In the genomic region with DNA sequence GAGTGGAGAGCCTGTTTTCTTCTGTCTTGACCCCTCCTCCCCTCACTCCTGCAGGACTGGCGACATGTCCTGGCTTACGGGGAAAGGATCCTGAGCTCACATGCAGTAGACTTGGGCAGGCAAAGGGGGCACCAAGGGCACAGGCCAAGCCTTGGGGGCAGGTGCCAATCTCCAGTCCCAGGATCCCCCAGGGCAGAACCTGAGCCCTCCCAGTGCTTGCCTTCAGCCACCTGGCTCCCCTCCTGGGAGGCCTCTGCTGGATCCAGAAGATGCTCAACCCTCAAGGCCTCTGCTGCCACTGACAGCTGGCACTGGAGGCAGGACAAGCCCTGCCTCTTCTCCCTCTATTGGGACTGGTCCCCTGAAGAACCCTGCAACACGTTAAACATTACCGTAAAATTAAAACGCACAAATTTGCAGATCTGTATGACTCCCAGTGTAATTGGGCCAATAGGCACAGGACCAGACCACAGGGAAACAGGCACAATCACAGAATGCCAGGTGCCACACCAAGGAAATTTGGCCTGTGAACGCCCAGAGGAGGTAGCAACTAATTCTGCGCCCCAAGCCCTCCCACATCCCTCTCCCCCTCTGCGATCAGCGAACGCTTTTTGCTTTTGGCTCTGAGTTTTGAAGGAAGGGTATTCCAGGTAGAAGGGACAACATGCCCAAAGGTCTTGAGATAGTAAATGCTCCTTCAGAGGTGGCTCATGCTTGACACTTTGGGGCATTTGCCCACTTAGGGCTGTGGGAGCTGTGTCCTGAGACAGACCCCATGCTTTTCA, we compare ENCODE assay signal across 8 cellular contexts. TPM values are rescaled to one million over a fixed set of nuclear protein-coding genes. Genes with fewer than 3 reads are reported as not detected.
DNase-seq lines count a peak whose midpoint lies in the region; ATAC-seq and TF ChIP-seq lines count a peak whose summit lies in the region.

No MANE protein-coding gene starts in this region.

- H3K36me3 ChIP-seq in SJCRH30 (no peaks in the 10 kb centered on the region), esophagus squamous epithelium (peaks cover 0 to 26% (median 0%) of the 10 kb centered on the region in 3 donors), prostate gland (no peaks in the 10 kb centered on the region)

- DNase-seq in SJCRH30 = no peak
- no peak for DNase-seq in esophagus squamous epithelium (lab: John Stamatoyannopoulos, UW)
- DNase-seq in prostate gland (ENCODE audit: low spot score) = no peak
- DNase-seq in SW 1271 (lab: John Stamatoyannopoulos, UW) = no peak
- DNase-seq in NOMO-1 treated with DMSO at 0.1 percent for 48 hours (lab: John Stamatoyannopoulos, UW; ENCODE audit: unreplicated experiment) = no peak
- no peak for DNase-seq in NCI-H146 (lab: John Stamatoyannopoulos, UW)

- H3K4me1 ChIP-seq in SJCRH30 (peaks cover 3% of the 10 kb centered on the region; the same call in 1 of the 2 replicates), esophagus squamous epithelium (peaks cover 26 to 54% (median 27%) of the 10 kb centered on the region in 3 donors), prostate gland (replicated peaks) (peaks cover 13% of the 10 kb centered on the region)

- H3K4me3 ChIP-seq in GM08714 (ENCODE audit: low read length) = peak overlapping the region; percentile 77
- peak overlapping the region; percentile 79 for H3K4me3 ChIP-seq in SJCRH30
- H3K4me3 ChIP-seq in esophagus squamous epithelium = peak overlapping the region; percentile 57 to 91 (median 70)
- peak overlapping the region; percentile 75 to 89 for H3K4me3 ChIP-seq in prostate gland

- H3K27me3 ChIP-seq in SJCRH30 = no peaks in the 10 kb centered on the region
- no peaks in the 10 kb centered on the region for H3K27me3 ChIP-seq in esophagus squamous epithelium
- no peaks in the 10 kb centered on the region for H3K27me3 ChIP-seq in prostate gland (replicated peaks; ENCODE audit: insufficient read depth)

- 34 to 77% methylated on average over 8 to 10 of the region's 10 CpGs for WGBS in esophagus squamous epithelium, 2 donors
- 65% methylated on average over 10 of the region's 10 CpGs for WGBS in prostate gland

- intact Hi-C loops in esophagus squamous epithelium (cut with DNase I) (no loop called here), prostate gland (cut with DNase I) (loop anchor here (2.0 kb wide), 1 partner anchor 64 kb away; a partner anchor contains a TSS)

- ATAC-seq in HG02759 (IDR thresholded peaks at IDR 0.05; ENCODE audit: unreplicated experiment) = no peak

- H3K27ac ChIP-seq in SJCRH30 = peak overlapping the region; percentile 83
- peak overlapping the region; percentile 83 to 96 (median 90) for H3K27ac ChIP-seq in esophagus squamous epithelium
- H3K27ac ChIP-seq in prostate gland = peak overlapping the region; percentile 86 to 88

- TF ChIP-seq CTCF in esophagus squamous epithelium (IDR thresholded peaks at IDR 0.05) (no peak), prostate gland (IDR thresholded peaks at IDR 0.05) (no peak)

- H3K9me3 ChIP-seq in SJCRH30 (replicated peaks) = 0 out of 2 replicates have a peak, but pooled peaks cover 3% of the 10 kb centered on the region
- H3K9me3 ChIP-seq in esophagus squamous epithelium = no peaks in the 10 kb centered on the region
- H3K9me3 ChIP-seq in prostate gland = no peaks in the 10 kb centered on the region

- no peak for TF ChIP-seq POLR2A in esophagus squamous epithelium (IDR thresholded peaks at IDR 0.05)
- no peak for TF ChIP-seq POLR2A in prostate gland (IDR thresholded peaks at IDR 0.05)

RNA-seq across cellular contexts. Expression of a gene that starts 1.0 kb away (rescaled TPM):
- 24.5 and 39.9 TPM in 2 replicates for total RNA-seq in SJCRH30 (2014; rRNA removed; shearing (Covaris generic))
- 10 to 100 TPM; 15.3 to 44.4 (median 25.5) TPM for total RNA-seq in esophagus squamous epithelium
- total RNA-seq in prostate gland = 10 to 100 TPM; 41.5 to 48.9 TPM

RNA-seq across cellular contexts. Expression of a gene that starts 14.1 kb away (rescaled TPM):
- total RNA-seq in SJCRH30 (2014; rRNA removed; shearing (Covaris generic)) = 0.20 TPM in 1 of 2 replicates, not detected in the other
- 1 to 10 TPM in 2 of 4 donors, under 1 TPM in 2; 0.30 to 1.9 (median 0.94) TPM for total RNA-seq in esophagus squamous epithelium
- 1 to 10 TPM; 1.4 to 1.8 TPM for total RNA-seq in prostate gland

RNA-seq across cellular contexts. Expression of a gene that starts 20.8 kb away (rescaled TPM):
- total RNA-seq in SJCRH30 (2014; rRNA removed; shearing (Covaris generic)) = 42.1 and 47.8 TPM in 2 replicates
- 10 to 100 TPM; 13.2 to 38.7 (median 32.0) TPM for total RNA-seq in esophagus squamous epithelium
- 10 to 100 TPM; 77.7 to 83.1 TPM for total RNA-seq in prostate gland

RNA-seq across cellular contexts. Expression of a gene that starts 33.8 kb away (rescaled TPM):
- total RNA-seq in SJCRH30 (2014; rRNA removed; shearing (Covaris generic)) = 10.0 and 11.3 TPM in 2 replicates
- under 1 TPM in 3 of 4 donors, not detected in 1; 0.18 to 0.76 (median 0.50) TPM for total RNA-seq in esophagus squamous epithelium
- 1 to 10 TPM; 4.6 to 5.5 TPM for total RNA-seq in prostate gland

RNA-seq across cellular contexts. Expression of a gene that starts 51.2 kb away (rescaled TPM):
- total RNA-seq in SJCRH30 (2014; rRNA removed; shearing (Covaris generic)) = not detected in 2 replicates
- 10 to 100 TPM in 1 of 4 donors, 1 to 10 TPM in 3; 2.5 to 11.7 (median 4.5) TPM for total RNA-seq in esophagus squamous epithelium
- 10 to 100 TPM; 13.0 to 53.9 TPM for total RNA-seq in prostate gland
